18 cellular contexts compared by ENCODE assay signal in the genomic region with DNA sequence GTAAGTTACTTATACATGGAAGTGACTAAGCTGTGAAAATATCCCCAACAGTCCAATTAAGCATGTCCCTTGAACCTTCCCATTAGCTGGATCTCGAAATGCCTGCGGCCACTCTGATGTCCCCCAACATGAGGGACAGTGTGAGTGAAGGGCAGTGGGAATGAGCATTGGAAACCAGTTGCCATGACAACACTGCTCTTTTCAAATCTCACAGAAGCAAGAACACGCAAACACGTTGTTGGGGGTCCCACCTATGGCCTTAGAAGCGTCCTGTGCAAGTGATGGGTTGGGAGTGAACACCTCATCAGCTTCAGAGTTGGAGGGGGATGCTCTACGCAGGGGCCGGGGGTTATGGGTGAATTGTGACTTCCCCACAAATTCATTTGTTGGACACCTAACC.
DNase-seq lines count a peak whose midpoint lies in the region; ATAC-seq, FAIRE-seq and TF ChIP-seq lines count a peak whose summit lies in the region.
"Had no signal": no experiment of that assay in that cellular context is flagged by ENCODE, and none has a peak within 500 bp of the region (broad histone marks: within the 10 kb centered on the region; RNA-seq: fewer than 3 reads in every experiment).

No MANE protein-coding gene starts in this region.

- no peaks in the 10 kb centered on the region for H3K79me2 ChIP-seq in H1 (ENCODE audit: control insufficient read depth in 1 of 2, insufficient read depth in 2 of 2, low read length in 2 of 2)

- intact Hi-C loops in vagina (cut with DNase I) = loop anchor here (10.0 kb wide), 1 partner anchor 254 kb away; the partner anchor contains the start of gene S1PR3
- intact Hi-C loops in CD4-positive, alpha-beta memory T cell (cut with micrococcal nuclease) = no loop called here

- no peak overlapping the region for H4K5ac ChIP-seq in H1 (ENCODE audit: insufficient read length, low read depth, low read length)

- TF ChIP-seq CTCF in H1 (IDR thresholded peaks at IDR 0.05; ENCODE audit: control extremely low read depth in 1 of 3, insufficient read depth in 1 of 3, low read depth in 1 of 3, low read length in 3 of 3) (no peak), vagina (IDR thresholded peaks at IDR 0.05) (no peak), gastroesophageal sphincter (IDR thresholded peaks at IDR 0.05) (no peak)

- H3K4me1 ChIP-seq in H1 (replicated peaks in 1 of 4; ENCODE audit: control insufficient read depth in 3 of 4, insufficient read depth in 4 of 4, low read length in 3 of 4) = peaks cover 0 to 5% (median 3%) of the 10 kb centered on the region in 4 experiments; a peak in 5 of 7 replicates
- peaks cover 3% of the 10 kb centered on the region for H3K4me1 ChIP-seq in mesenchymal stem cell (ENCODE audit: control insufficient read depth, insufficient read depth, low read depth, low read length)
- H3K4me1 ChIP-seq in vagina = peaks cover 46% of the 10 kb centered on the region
- H3K4me1 ChIP-seq in CD4-positive, alpha-beta memory T cell (ENCODE audit: insufficient read depth, low read length) = no peaks in the 10 kb centered on the region
- H3K4me1 ChIP-seq in gastroesophageal sphincter = peaks cover 0 to 39% (median 23%) of the 10 kb centered on the region in 3 donors
- H3K4me1 ChIP-seq: BLaER1 had no signal

- 0 out of 8 replicates have a peak, but pooled peaks cover 0 to 3% (median 0%) of the 10 kb centered on the region in 4 experiments for H3K36me3 ChIP-seq in H1 (ENCODE audit: control insufficient read depth in 2 of 4, insufficient read depth in 4 of 4, low read length in 3 of 4)
- no peaks in the 10 kb centered on the region for H3K36me3 ChIP-seq in mesenchymal stem cell (ENCODE audit: control insufficient read depth in 1 of 2, insufficient read depth in 2 of 2, low read depth in 1 of 2, low read length in 2 of 2)
- H3K36me3 ChIP-seq in vagina = no peaks in the 10 kb centered on the region
- no peaks in the 10 kb centered on the region for H3K36me3 ChIP-seq in CD4-positive, alpha-beta memory T cell (ENCODE audit: insufficient read depth, low read length)
- H3K36me3 ChIP-seq in gastroesophageal sphincter = no peaks in the 10 kb centered on the region
- H3K36me3 ChIP-seq: BLaER1 had no signal

- no peak overlapping the region for H2BK5ac ChIP-seq in H1 (ENCODE audit: low read depth, low read length)
- no peak overlapping the region for H2BK5ac ChIP-seq in mesenchymal stem cell (ENCODE audit: low read depth, low read length, poor library complexity, severe bottlenecking)

- no peak for FAIRE-seq in H1 (lab: Jason Lieb, UNC)
- FAIRE-seq: H54, HTR-8/SVneo had no signal

- H2BK120ac ChIP-seq in H1 (replicated peaks; ENCODE audit: low read depth, low read length) (no peak overlapping the region), mesenchymal stem cell (ENCODE audit: low read depth, low read length) (no peak overlapping the region)

- H3K4ac ChIP-seq in H1 (replicated peaks; ENCODE audit: insufficient read length, low read depth, low read length) (no peak overlapping the region), mesenchymal stem cell (ENCODE audit: low read depth in 1 of 2, low read length in 2 of 2) (no peak overlapping the region)

- H3K27ac ChIP-seq in H1 (ENCODE audit: low read depth, low read length) (no peak overlapping the region), mesenchymal stem cell (ENCODE audit: low read length, poor library complexity, severe bottlenecking) (no peak overlapping the region), vagina (peak overlapping the region; percentile 42), gastroesophageal sphincter (no peak overlapping the region)
- no peak overlapping the region for H3K27ac ChIP-seq in CD4-positive, alpha-beta memory T cell (ENCODE audit: low read depth, low read length)
- H3K27ac ChIP-seq: BLaER1, GM23248 had no signal

- H2BK15ac ChIP-seq in H1 (ENCODE audit: low read length) (no peak overlapping the region), mesenchymal stem cell (ENCODE audit: low read depth, poor library complexity, severe bottlenecking) (no peak overlapping the region)

- no peak for ATAC-seq in activated naive CD4-positive, alpha-beta T cell treated with anti-CD3 and anti-CD28 coated beads, Interleukin-2, amount 50 U/mL, for 72 hours
- ATAC-seq in HG02852 (IDR thresholded peaks at IDR 0.05; ENCODE audit: unreplicated experiment) (no peak), gastroesophageal sphincter (no peak)
- ATAC-seq: CD8-positive, alpha-beta T cell had no signal

- H3K9me3 Mint-ChIP-seq in activated naive CD4-positive, alpha-beta T cell treated with anti-CD3 and anti-CD28 coated beads, Interleukin-2, amount 50 U/mL, for 24 hours = no peaks in the 10 kb centered on the region
- no peaks in the 10 kb centered on the region for H3K9me3 Mint-ChIP-seq in activated naive CD4-positive, alpha-beta T cell treated with anti-CD3 and anti-CD28 coated beads, Interleukin-2, amount 50 U/mL, for 72 hours
- no peaks in the 10 kb centered on the region for H3K9me3 Mint-ChIP-seq in CD4-positive, alpha-beta memory T cell
- H3K9me3 Mint-ChIP-seq: CD8-positive, alpha-beta T cell had no signal

- H3K23ac ChIP-seq in H1 (ENCODE audit: insufficient read length) (no peak overlapping the region), mesenchymal stem cell (ENCODE audit: low read length in 2 of 2) (no peak overlapping the region)

- H3K27ac Mint-ChIP-seq in activated naive CD4-positive, alpha-beta T cell treated with anti-CD3 and anti-CD28 coated beads, Interleukin-2, amount 50 U/mL, for 24 hours = peak overlapping the region; percentile 59
- no peak overlapping the region for H3K27ac Mint-ChIP-seq in activated naive CD4-positive, alpha-beta T cell treated with anti-CD3 and anti-CD28 coated beads, Interleukin-2, amount 50 U/mL, for 72 hours
- H3K27ac Mint-ChIP-seq in CD4-positive, alpha-beta memory T cell = no peak overlapping the region
- H3K27ac Mint-ChIP-seq: CD14-positive monocyte; CD8-positive, alpha-beta T cell had no signal

- H3K14ac ChIP-seq in H1 (ENCODE audit: insufficient read length) = no peak overlapping the region
- H3K14ac ChIP-seq in mesenchymal stem cell (ENCODE audit: low read length in 2 of 2) = no peak overlapping the region

- H2AK5ac ChIP-seq in H1 (ENCODE audit: low read depth, low read length) (peak overlapping the region; percentile 67; the same call in 1 of the 2 replicates), mesenchymal stem cell (ENCODE audit: low read length, severe bottlenecking) (no peak overlapping the region)

- H2BK20ac ChIP-seq in H1 (ENCODE audit: low read length) = no peak overlapping the region

- no peak for DNase-seq in activated naive CD4-positive, alpha-beta T cell treated with anti-CD3 and anti-CD28 coated beads, Interleukin-2, amount 50 U/mL, for 72 hours (ENCODE audit: low spot score in 2 of 2)
- DNase-seq in H1 (ENCODE audit: low read depth in 1 of 2, low spot score in 2 of 2) (no peak), mesenchymal stem cell (no peak), vagina (ENCODE audit: extremely low spot score in 2 of 2) (no peak)
- no peak for DNase-seq in CD4-positive, alpha-beta memory T cell
- DNase-seq: Calu3; CD8-positive, alpha-beta T cell; DMS79 treated with DMSO at 0.1 percent for 48 hours; GF-D8; GM23248; HCEC 1CT had no signal

- H3K4me2 ChIP-seq in H1 (ENCODE audit: insufficient read depth in 1 of 2, low read depth in 2 of 2, low read length in 2 of 2) (no peak overlapping the region), mesenchymal stem cell (ENCODE audit: low read length, poor library complexity, severe bottlenecking) (no peak overlapping the region)
- H3K4me2 ChIP-seq: BLaER1 had no signal

- no peak overlapping the region for H4K8ac ChIP-seq in H1 (ENCODE audit: extremely low read depth, insufficient read depth, low read length)
- peak overlapping the region; percentile 9 for H4K8ac ChIP-seq in mesenchymal stem cell (ENCODE audit: low read length)

- TF ChIP-seq RAD21 in H1 (IDR thresholded peaks at IDR 0.05 in 1 of 2, conservative IDR thresholded peaks at IDR 0.05 in 1 of 2; ENCODE audit: low read depth in 2 of 2, low read length in 2 of 2) = no peak

- H3K4me3 ChIP-seq in H1 (ENCODE audit: extremely low read depth in 1 of 4, insufficient read depth in 2 of 4, low read depth in 3 of 4, low read length in 4 of 4) (no peak overlapping the region), mesenchymal stem cell (ENCODE audit: insufficient read depth in 1 of 2, low read depth in 1 of 2, low read length in 2 of 2) (no peak overlapping the region), vagina (no peak overlapping the region), gastroesophageal sphincter (no peak overlapping the region)
- no peak overlapping the region for H3K4me3 ChIP-seq in CD4-positive, alpha-beta memory T cell (ENCODE audit: low read length in 2 of 2)
- H3K4me3 ChIP-seq: BLaER1, GM23248 had no signal

- POLR2A ChIA-PET in H1 (lab: Charles Lee; ENCODE audit: partially characterized antibody) = no interaction called here
- POLR2A ChIA-PET in CD4-positive, alpha-beta memory T cell (lab: Charles Lee; ENCODE audit: partially characterized antibody) = no interaction called here

- H4K20me1 ChIP-seq in H1 (replicated peaks in 1 of 2; ENCODE audit: control insufficient read depth in 1 of 2, insufficient read depth in 2 of 2, low read length in 2 of 2) = no peaks in the 10 kb centered on the region
- H4K20me1 ChIP-seq: BLaER1 had no signal

- no peak overlapping the region for H3K4me3 Mint-ChIP-seq in activated naive CD4-positive, alpha-beta T cell treated with anti-CD3 and anti-CD28 coated beads, Interleukin-2, amount 50 U/mL, for 24 hours
- no peak overlapping the region for H3K4me3 Mint-ChIP-seq in CD4-positive, alpha-beta memory T cell
- H3K4me3 Mint-ChIP-seq: CD8-positive, alpha-beta T cell had no signal

- H3K36me3 Mint-ChIP-seq in activated naive CD4-positive, alpha-beta T cell treated with anti-CD3 and anti-CD28 coated beads, Interleukin-2, amount 50 U/mL, for 24 hours = no peaks in the 10 kb centered on the region
- H3K36me3 Mint-ChIP-seq in activated naive CD4-positive, alpha-beta T cell treated with anti-CD3 and anti-CD28 coated beads, Interleukin-2, amount 50 U/mL, for 72 hours = no peaks in the 10 kb centered on the region
- no peaks in the 10 kb centered on the region for H3K36me3 Mint-ChIP-seq in CD4-positive, alpha-beta memory T cell
- H3K36me3 Mint-ChIP-seq: CD14-positive monocyte; CD8-positive, alpha-beta T cell had no signal

- peaks cover 20% of the 10 kb centered on the region for H3K27me3 Mint-ChIP-seq in activated naive CD4-positive, alpha-beta T cell treated with anti-CD3 and anti-CD28 coated beads, Interleukin-2, amount 50 U/mL, for 24 hours
- peaks cover 9 to 15% of the 10 kb centered on the region in 2 donors for H3K27me3 Mint-ChIP-seq in CD4-positive, alpha-beta memory T cell

- CTCF ChIA-PET in H1 (lab: Charles Lee; ENCODE audit: partially characterized antibody) = interaction anchor here (0.8 to 2.3 kb wide), 10 partner anchors 9 to 252 kb away, joined by 3 to 7 read pairs (median 3); no protein-coding TSS in a partner anchor
- CTCF ChIA-PET in CD4-positive, alpha-beta memory T cell (lab: Charles Lee; ENCODE audit: partially characterized antibody) = no interaction called here

- TF ChIP-seq POLR2A in H1 (IDR thresholded peaks at IDR 0.05; ENCODE audit: control extremely low read depth in 1 of 2, low read depth in 2 of 2, low read length in 2 of 2) = no peak
- TF ChIP-seq POLR2A in vagina (IDR thresholded peaks at IDR 0.05) = no peak
- TF ChIP-seq POLR2A in gastroesophageal sphincter (IDR thresholded peaks at IDR 0.05) = no peak

- H3K9ac ChIP-seq in H1 (replicated peaks in 1 of 4; ENCODE audit: extremely low read depth in 1 of 4, low read depth in 3 of 4, low read length in 3 of 4) (no peak overlapping the region), mesenchymal stem cell (ENCODE audit: low read length) (no peak overlapping the region)
- H3K9ac ChIP-seq: BLaER1, GM23248 had no signal

- H3K56ac ChIP-seq in H1 (replicated peaks; ENCODE audit: insufficient read length, low read depth, low read length) = no peak overlapping the region

- TF ChIP-seq EP300 in H1 (IDR thresholded peaks at IDR 0.05; ENCODE audit: borderline replicate concordance in 1 of 2, low read depth in 2 of 2, low read length in 2 of 2) (no peak), gastroesophageal sphincter (IDR thresholded peaks at IDR 0.05) (no peak)

- H2AFZ ChIP-seq in H1 (ENCODE audit: low read length) (no peak overlapping the region), mesenchymal stem cell (ENCODE audit: low read depth, low read length) (no peak overlapping the region)
- H2AFZ ChIP-seq: GM23248 had no signal

- H3K23me2 ChIP-seq in H1 (ENCODE audit: low read depth, low read length) = peaks cover under 1% of the 10 kb centered on the region; the same call in 1 of the 2 replicates

- no peak overlapping the region for H3K18ac ChIP-seq in H1 (ENCODE audit: extremely low read depth, low read length)
- peak overlapping the region in 1 of 2 experiments; percentile 49 for H3K18ac ChIP-seq in mesenchymal stem cell (ENCODE audit: low read depth in 1 of 2, low read length in 2 of 2)

- H3K79me1 ChIP-seq in H1 (ENCODE audit: low read depth, low read length) (no peaks in the 10 kb centered on the region), mesenchymal stem cell (replicated peaks; ENCODE audit: low read length, poor library complexity, severe bottlenecking) (no peaks in the 10 kb centered on the region)

- peaks cover 9 to 11% of the 10 kb centered on the region in 2 experiments for H3K9me3 ChIP-seq in H1 (ENCODE audit: insufficient read depth in 2 of 2, low read depth in 1 of 2, low read length in 1 of 2)
- no peaks in the 10 kb centered on the region for H3K9me3 ChIP-seq in mesenchymal stem cell (ENCODE audit: control insufficient read depth, low read length)
- H3K9me3 ChIP-seq in vagina = no peaks in the 10 kb centered on the region
- H3K9me3 ChIP-seq in CD4-positive, alpha-beta memory T cell (ENCODE audit: control insufficient read depth in 1 of 2, low read length in 2 of 2) = no peaks in the 10 kb centered on the region
- no peaks in the 10 kb centered on the region for H3K9me3 ChIP-seq in gastroesophageal sphincter
- H3K9me3 ChIP-seq: BLaER1 had no signal

- H3K27me3 ChIP-seq in H1 (replicated peaks in 1 of 4; ENCODE audit: control insufficient read depth in 3 of 4, extremely low read depth in 1 of 4, insufficient read depth in 3 of 4, low read length in 3 of 4) (no peaks in the 10 kb centered on the region; a peak in 1 of 7 replicates), mesenchymal stem cell (ENCODE audit: control insufficient read depth in 1 of 2, insufficient read depth in 1 of 2, low read length in 2 of 2) (no peaks in the 10 kb centered on the region), vagina (no peaks in the 10 kb centered on the region), gastroesophageal sphincter (no peaks in the 10 kb centered on the region)
- H3K27me3 ChIP-seq in CD4-positive, alpha-beta memory T cell (ENCODE audit: insufficient read depth, low read length) = no peaks in the 10 kb centered on the region
- H3K27me3 ChIP-seq: BLaER1 had no signal

- WGBS in H1 (ENCODE audit: extremely low coverage in 1 of 2, insufficient coverage in 1 of 2, insufficient read length in 1 of 2, insufficient replicate concordance in 2 of 2, low coverage in 1 of 2, low lambda C conversion rate in 2 of 2, missing lambda C conversion rate in 1 of 2), 2 experiments = 95% methylated on average over 7 of the region's 7 CpGs; no CpG with 5 or more reads in 1 of the 2 experiments
- WGBS in mesenchymal stem cell = over 99% methylated on average over 7 of the region's 7 CpGs
- 96 to 100% methylated on average over 5 to 7 of the region's 7 CpGs for WGBS in gastroesophageal sphincter (ENCODE audit: low coverage in 1 of 2), 2 donors

- H4K91ac ChIP-seq in H1 (replicated peaks; ENCODE audit: insufficient read length, low read length) (no peak overlapping the region), mesenchymal stem cell (ENCODE audit: low read length) (no peak overlapping the region)

- H3K4me1 Mint-ChIP-seq in activated naive CD4-positive, alpha-beta T cell treated with anti-CD3 and anti-CD28 coated beads, Interleukin-2, amount 50 U/mL, for 24 hours = no peaks in the 10 kb centered on the region
- H3K4me1 Mint-ChIP-seq in CD4-positive, alpha-beta memory T cell = no peaks in the 10 kb centered on the region
- H3K4me1 Mint-ChIP-seq: CD14-positive monocyte had no signal

- H2BK12ac ChIP-seq in H1 (ENCODE audit: low read depth, low read length) (no peak overlapping the region), mesenchymal stem cell (ENCODE audit: low read length in 2 of 2) (peak overlapping the region; percentile 33 to 85)
